Comparison of ENCODE assay signal across 8 cellular contexts in the genomic region with DNA sequence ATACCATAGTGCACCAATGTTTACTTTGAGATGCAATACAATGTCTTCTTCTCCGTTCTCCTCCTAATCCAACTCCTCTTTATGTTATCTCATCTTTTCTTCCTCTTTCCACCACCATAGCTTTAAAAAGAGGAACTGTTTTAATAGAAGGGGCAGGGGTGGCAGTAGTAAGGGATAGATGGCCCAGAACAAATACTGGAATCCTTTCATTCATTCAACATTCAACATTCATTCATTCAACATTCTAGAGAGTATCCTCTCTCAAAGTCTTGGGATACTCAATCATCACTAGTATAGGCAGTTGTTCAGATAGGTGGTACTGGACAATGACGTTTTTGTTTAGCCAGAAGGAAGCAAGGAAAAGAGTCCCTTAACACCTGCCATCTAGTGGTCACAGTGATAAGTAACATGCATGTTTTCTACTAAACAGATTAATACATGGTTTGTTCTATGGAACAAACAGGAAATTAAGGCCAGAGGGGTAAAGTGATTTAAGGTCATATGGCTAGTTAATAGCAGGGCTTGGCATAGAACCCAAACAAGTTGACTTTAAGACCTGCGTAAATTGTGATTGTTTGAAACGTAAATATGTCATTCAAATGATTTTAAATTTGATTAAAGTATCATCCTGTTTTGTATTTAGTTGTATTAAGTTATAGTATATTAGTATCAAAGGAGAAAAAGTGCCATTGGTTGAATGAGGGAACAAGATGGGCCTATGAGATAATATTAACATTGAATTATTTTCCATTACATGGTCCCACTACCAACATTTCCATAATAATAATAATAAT. TPM values are rescaled to one million over a fixed set of nuclear protein-coding genes. Genes with fewer than 3 reads are reported as not detected.
A peak's percentile ranks its signal among the peaks of the same experiment; 100 is the strongest.
DNase-seq lines count a peak whose midpoint lies in the region; ATAC-seq and TF ChIP-seq lines count a peak whose summit lies in the region.

No MANE protein-coding gene starts in this region.

- H3K27ac Mint-ChIP-seq in CD4-positive, alpha-beta T cell = no peak overlapping the region

- peaks cover 11% of the 10 kb centered on the region for H3K36me3 Mint-ChIP-seq in CD4-positive, alpha-beta T cell (ENCODE audit: low read depth)

- no peak overlapping the region for H3K4me3 ChIP-seq in HAP-1
- H3K4me3 ChIP-seq in astrocyte of the cerebellum (ENCODE audit: low read depth, low read length) = no peak overlapping the region

- POLR2A ChIA-PET in CD4-positive, alpha-beta T cell (lab: Charles Lee) = no interaction called here

- peak overlapping the region; percentile 43 for H3K4me3 Mint-ChIP-seq in CD4-positive, alpha-beta T cell

- no peak overlapping the region for H3K27ac ChIP-seq in CD4-positive, alpha-beta T cell (ENCODE audit: low read depth, low read length)

- H3K27me3 Mint-ChIP-seq in CD4-positive, alpha-beta T cell = peaks cover 42% of the 10 kb centered on the region

- H3K9me3 ChIP-seq in CD4-positive, alpha-beta T cell (ENCODE audit: control insufficient read depth, low read length) = no peaks in the 10 kb centered on the region
- H3K9me3 ChIP-seq in HAP-1 = no peaks in the 10 kb centered on the region

- in situ Hi-C loops in HAP-1 (cut with MboI; ENCODE audit: low sequenced_read_pairs) = loop anchor here (25.0 kb wide), 1 partner anchor 393 kb away; no protein-coding TSS in a partner anchor
- in situ Hi-C loops in astrocyte of the cerebellum (cut with HindIII; ENCODE audit: low sequenced_read_pairs) = no loop called here

- H3K4me1 ChIP-seq in HAP-1 = no peaks in the 10 kb centered on the region

- H3K4me1 Mint-ChIP-seq in CD4-positive, alpha-beta T cell (ENCODE audit: low read depth) = peaks cover 18% of the 10 kb centered on the region

- H3K36me3 ChIP-seq in HAP-1 (replicated peaks) = no peaks in the 10 kb centered on the region

- intact Hi-C loops in CD4-positive, alpha-beta T cell (cut with DNase I, micrococcal nuclease) = loop anchor here in 1 of 2 experiments (10.0 kb wide), 2 partner anchors 304 to 664 kb away; partner anchors contain the start of gene SENP2

- peaks cover 22% of the 10 kb centered on the region for H3K27me3 ChIP-seq in CD4-positive, alpha-beta T cell (ENCODE audit: control insufficient read depth, insufficient read depth, low read length)
- H3K27me3 ChIP-seq in HAP-1 (ENCODE audit: low read depth) = no peaks in the 10 kb centered on the region; the same call in 1 of the 2 replicates

- no peak for DNase-seq in CD4-positive, alpha-beta T cell
- DNase-seq in HAP-1 (ENCODE audit: low spot score in 2 of 2) = peak; percentile 20 to 72
- DNase-seq in NCI-H460 (ENCODE audit: extremely low read depth, low read depth) = peak; percentile 53
- peak; percentile 39 for DNase-seq in astrocyte of the cerebellum (ENCODE audit: low read depth)
- no peak for DNase-seq in left lobe of liver (ENCODE audit: low spot score)
- DNase-seq in C1 segment of cervical spinal cord (lab: John Stamatoyannopoulos, UW) = no peak
- no peak for DNase-seq in NCI-H128 (lab: John Stamatoyannopoulos, UW; ENCODE audit: unreplicated experiment)

- CTCF ChIA-PET in CD4-positive, alpha-beta T cell (lab: Charles Lee) = no interaction called here

- TF ChIP-seq CTCF in CD4-positive, alpha-beta T cell (IDR thresholded peaks at IDR 0.05) = peak; percentile 72
- peak; percentile 63 for TF ChIP-seq CTCF in astrocyte of the cerebellum (IDR thresholded peaks at IDR 0.05; ENCODE audit: low read depth, low read length, missing control alignments)

- no peak for ATAC-seq in CD4-positive, alpha-beta T cell (ENCODE audit: poor library complexity)
- ATAC-seq in left lobe of liver (peak; percentile 57), HG03457 (IDR thresholded peaks at IDR 0.05; ENCODE audit: unreplicated experiment) (no peak)

- peaks cover 2% of the 10 kb centered on the region for H3K9me3 Mint-ChIP-seq in CD4-positive, alpha-beta T cell

RNA-seq across cellular contexts. Expression of gene EHHADH, which starts 26.9 kb away (rescaled TPM):
- total RNA-seq in CD4-positive, alpha-beta T cell = under 1 TPM; 0.11 to 0.52 TPM
- 2.3 and 2.6 TPM in 2 replicates for total RNA-seq in NCI-H460 (2014; rRNA removed; shearing (Covaris generic))
- polyA plus RNA-seq in NCI-H460 (2014; cell fraction: nucleus; rRNA removed) = 1.6 and 2.3 TPM in 2 replicates
- 323 TPM for total RNA-seq in left lobe of liver

Comparison
In these comparisons a context has a peak if more than half of its experiments do, and no peak if none do; other contexts are left out.
1. DNase-seq: peak in HAP-1 (2 of 2), NCI-H460 (single experiment) and astrocyte of the cerebellum (single experiment); none in CD4-positive, alpha-beta T cell (0 of 10), left lobe of liver (single experiment), C1 segment of cervical spinal cord (0 of 14) and NCI-H128 (single experiment).
2. RNA of gene EHHADH, which starts 26.9 kb away (total RNA-seq): 323 TPM in left lobe of liver (single experiment); 2.3 to 2.6 TPM in NCI-H460 and 0.11 to 0.52 TPM in CD4-positive, alpha-beta T cell; every median in the first group is over 10 times any median in the second.